In genomic region chr1:153671623-153672353, GRCh38 we compare ENCODE assay signal across 8 cellular contexts. TPM values are rescaled to one million over a fixed set of nuclear protein-coding genes. Genes with fewer than 3 reads are reported as not detected.
DNase-seq lines count a peak whose midpoint lies in the region; ATAC-seq and TF ChIP-seq lines count a peak whose summit lies in the region.
"Not testable (repeated sequence)": the region's sequence is repeated elsewhere in the genome, so short reads cannot be mapped to it uniquely, and the experiment has no call there.

No MANE protein-coding gene starts in this region.

- H3K4me1 ChIP-seq in colonic mucosa: not testable (repeated sequence)
- H3K4me1 ChIP-seq in liver (ENCODE audit: control insufficient read depth in 4 of 4, insufficient read depth in 4 of 4, low read length in 3 of 4): peaks cover 7 to 18% (median 15%) of the 10 kb centered on the region in 4 donors

- not testable (repeated sequence) for H3K36me3 ChIP-seq in colonic mucosa
- peaks cover 6 to 17% (median 13%) of the 10 kb centered on the region in 4 donors for H3K36me3 ChIP-seq in liver (ENCODE audit: control insufficient read depth in 4 of 4, insufficient read depth in 3 of 4, low read depth in 1 of 4, low read length in 3 of 4)

- not testable (repeated sequence) for H3K9me3 ChIP-seq in colonic mucosa; liver (ENCODE audit: control insufficient read depth in 4 of 4, low read length in 3 of 4)

- peak; percentile 25 to 31 for DNase-seq in AML-193 (lab: John Stamatoyannopoulos, UW)
- DNase-seq in NOMO-1 treated with dmso at 0.1 percent for 144 hours (lab: John Stamatoyannopoulos, UW; ENCODE audit: unreplicated experiment): peak; percentile 31
- DNase-seq in activated CD4-positive, alpha-beta T cell treated with anti-CD3 and anti-CD28 coated beads, Interleukin-2, amount 50 U/mL, for 1 hour: peak; percentile 39
- DNase-seq in colonic mucosa: peak; percentile 56
- peak; percentile 42 for DNase-seq in stimulated activated CD4-positive, alpha-beta T cell treated with anti-CD3 and anti-CD28 coated beads, Interleukin-12 subunit alpha, Interleukin-12 subunit beta, amount 100 ng/mL, for 4 hours

- H3K4me3 ChIP-seq in colonic mucosa: peak overlapping the region; percentile 44
- H3K4me3 ChIP-seq in liver (ENCODE audit: low read depth in 1 of 3, low read length in 3 of 3): peak overlapping the region; percentile 2 to 67 (median 28)

- H3K27me3 ChIP-seq in colonic mucosa; liver (ENCODE audit: control insufficient read depth in 4 of 4, insufficient read depth in 4 of 4, low read length in 3 of 4): not testable (repeated sequence)

- ATAC-seq in GM19438 (IDR thresholded peaks at IDR 0.05; ENCODE audit: low read depth, unreplicated experiment): peak; percentile 20
- ATAC-seq in HG03571 (IDR thresholded peaks at IDR 0.05; ENCODE audit: unreplicated experiment): peak; percentile 15

- not testable (repeated sequence) for TF ChIP-seq CTCF in colonic mucosa (IDR thresholded peaks at IDR 0.05); liver (IDR thresholded peaks at IDR 0.05; ENCODE audit: low read depth, low read length, missing input control)

- WGBS in liver: 16% methylated on average over 28 of the region's 28 CpGs

- peak overlapping the region; percentile 57 to 81 for H3K9ac ChIP-seq in colonic mucosa (ENCODE audit: low read depth in 2 of 2, low read length in 2 of 2)
- H3K9ac ChIP-seq in liver (ENCODE audit: low read depth in 1 of 2, low read length in 2 of 2): peak overlapping the region; percentile 76 to 92

- H3K27ac ChIP-seq in colonic mucosa (peak overlapping the region; percentile 81), liver (ENCODE audit: low read depth in 1 of 2, low read length in 2 of 2) (peak overlapping the region; percentile 89 to 94)

- intact Hi-C loops in colonic mucosa (cut with DNase I): loop anchor here (10.0 kb wide), 1 partner anchor 313 kb away; the partner anchor contains the start of gene RAB13

- not testable (repeated sequence) for TF ChIP-seq RAD21 in liver (IDR thresholded peaks at IDR 0.05)

RNA-seq across cellular contexts. Expression of gene ILF2, which starts 1.0 kb away (rescaled TPM):
- total RNA-seq in colonic mucosa (100 to 1,000 TPM; 105 to 171 TPM), liver (10 to 100 TPM; 50.7 to 84.2 TPM)
- 10 to 100 TPM; 28.7 to 52.3 TPM for polyA plus RNA-seq in liver

RNA-seq across cellular contexts. Expression of gene NPR1, which starts 6.7 kb away (rescaled TPM):
- 1 to 10 TPM; 2.3 to 3.6 TPM for total RNA-seq in colonic mucosa
- total RNA-seq in liver: 10 to 100 TPM in 1 of 2 donors, 1 to 10 TPM in 1; 4.7 to 15.8 TPM
- polyA plus RNA-seq in liver: 10 to 100 TPM in 1 of 2 donors, 1 to 10 TPM in 1; 2.8 to 12.6 TPM

RNA-seq across cellular contexts. Expression of gene SNAPIN, which starts 13.3 kb away (rescaled TPM):
- total RNA-seq in colonic mucosa (10 to 100 TPM; 29.3 to 33.0 TPM), liver (10 to 100 TPM; 21.8 to 30.5 TPM)
- polyA plus RNA-seq in liver: 10 to 100 TPM; 20.0 to 26.6 TPM

RNA-seq across cellular contexts. Expression of gene CHTOP, which starts 37.9 kb away (rescaled TPM):
- total RNA-seq in colonic mucosa (10 to 100 TPM; 51.3 to 88.6 TPM), liver (10 to 100 TPM; 26.8 to 30.9 TPM)
- polyA plus RNA-seq in liver: 10 to 100 TPM; 16.4 to 21.9 TPM

RNA-seq across cellular contexts. Expression of gene S100A1, which starts 43.6 kb away (rescaled TPM):
- total RNA-seq in colonic mucosa (1 to 10 TPM in 1 of 2 donors, under 1 TPM in 1; 0.69 to 1.5 TPM), liver (under 1 TPM; 0.33 TPM)
- under 1 TPM; 0.21 to 0.25 TPM for polyA plus RNA-seq in liver

Comparison
In these comparisons a context has a peak if more than half of its experiments do, and no peak if none do; other contexts are left out.
1. Peak in every context shown above with its lines: DNase-seq, ATAC-seq, H3K4me3 ChIP-seq and H3K27ac ChIP-seq.